ENCODE assay signal across 30 cellular contexts in the genomic region with DNA sequence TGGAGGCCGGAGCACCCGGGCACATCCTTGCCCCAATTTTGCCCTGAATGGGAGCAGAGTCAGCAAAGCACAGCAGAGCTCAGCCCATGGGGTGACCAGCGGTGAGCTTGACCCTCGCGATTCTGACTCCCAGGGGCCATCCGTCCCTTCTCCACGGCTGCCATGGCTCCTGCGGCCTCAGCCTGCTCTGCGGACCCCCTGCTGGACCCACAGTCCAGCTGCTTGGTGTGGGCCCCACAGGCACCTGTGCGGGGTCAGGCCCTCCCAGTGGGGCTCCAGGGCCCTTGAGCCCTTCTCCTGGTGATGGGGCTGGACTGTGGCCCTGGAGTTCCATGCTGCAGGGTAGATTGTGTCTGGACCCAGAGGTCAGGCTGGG.
"Had no signal": no experiment of that assay in that cellular context is flagged by ENCODE, and none has a peak within 500 bp of the region (broad histone marks: within the 10 kb centered on the region; RNA-seq: fewer than 3 reads in every experiment).

No MANE protein-coding gene starts in this region.

- H3K4me3 ChIP-seq: colonic mucosa, esophagus muscularis mucosa, gastroesophageal sphincter, heart left ventricle, hepatocyte, left lung, mucosa of descending colon, pancreas, smooth muscle cell, suprapubic skin, transverse colon, upper lobe of right lung, vagina had no signal

- ATAC-seq: foreskin keratinocyte; gastroesophageal sphincter; heart left ventricle; left cardiac atrium; left lung; mucosa of descending colon; natural killer cell treated with Interleukin-12 subunit alpha and Interleukin-12 subunit beta and Interleukin-15 and Interleukin-18, amount 100 ng/mL, for 72 hours; pancreas; sciatic nerve; stimulated activated naive CD8-positive, alpha-beta T cell treated with anti-CD3 and anti-CD28 coated beads, Interleukin-15, amount 100 ng/mL, for 72 hours; upper lobe of right lung had no signal

- H3K9me3 Mint-ChIP-seq: dendritic cell treated with granulocyte-macrophage colony-stimulating factor and Interleukin-4, amounts not matched to agents 40 ng/mL and 50 ng/mL, for 4 days; mesothelial cell of epicardium; naive B cell; natural killer cell treated with Interleukin-12 subunit alpha and Interleukin-12 subunit beta and Interleukin-15 and Interleukin-18, amount 100 ng/mL, for 72 hours; stimulated activated naive CD8-positive, alpha-beta T cell treated with anti-CD3 and anti-CD28 coated beads, Interleukin-15, amount 100 ng/mL, for 72 hours had no signal

- H3K4me3 Mint-ChIP-seq: dendritic cell treated with granulocyte-macrophage colony-stimulating factor and Interleukin-4, amounts not matched to agents 40 ng/mL and 50 ng/mL, for 4 days; mesothelial cell of epicardium; naive B cell; natural killer cell treated with Interleukin-12 subunit alpha and Interleukin-12 subunit beta and Interleukin-15 and Interleukin-18, amount 100 ng/mL, for 72 hours; stimulated activated naive CD8-positive, alpha-beta T cell treated with anti-CD3 and anti-CD28 coated beads, Interleukin-15, amount 100 ng/mL, for 72 hours had no signal

- H3K9me3 ChIP-seq: colonic mucosa, esophagus muscularis mucosa, gastroesophageal sphincter, heart left ventricle, left lung, mucosa of descending colon, pancreas, suprapubic skin, transverse colon, upper lobe of right lung, vagina had no signal

- H3K36me3 ChIP-seq: colonic mucosa, esophagus muscularis mucosa, gastroesophageal sphincter, heart left ventricle, left lung, pancreas, suprapubic skin, transverse colon, upper lobe of right lung, vagina had no signal

- DNase-seq: colonic mucosa; effector CD8-positive, alpha-beta T cell; foreskin keratinocyte; left cardiac atrium; mesenchymal stem cell; naive B cell; occipital lobe; pancreas; retina; stimulated activated CD4-positive, alpha-beta T cell treated with anti-CD3 and anti-CD28 coated beads, Interleukin-12 subunit alpha, Interleukin-12 subunit beta, amount 100 ng/mL, for 4 hours; stimulated activated CD4-positive, alpha-beta T cell treated with anti-CD3 and anti-CD28 coated beads, Interleukin-1b, Interleukin-23, amount 100 ng/mL, for 48 hours; stimulated activated CD4-positive, alpha-beta T cell treated with anti-CD3 and anti-CD28 coated beads, Interleukin-4, amount 100 ng/mL, for 1 hour; stimulated activated CD8-positive, alpha-beta memory T cell treated with anti-CD3 and anti-CD28 coated beads, Interleukin-4, amount 100 ng/mL, for 48 hours; stimulated activated naive CD4-positive, alpha-beta T cell; stimulated activated naive CD8-positive, alpha-beta T cell treated with anti-CD3 and anti-CD28 coated beads, Interleukin-15, amount 100 ng/mL, for 72 hours; transverse colon; upper lobe of right lung had no signal

- H3K27ac ChIP-seq: colonic mucosa, esophagus muscularis mucosa, foreskin keratinocyte, gastroesophageal sphincter, heart left ventricle, hepatocyte, left lung, pancreas, suprapubic skin, transverse colon, upper lobe of right lung, vagina had no signal

- H3K4me1 ChIP-seq: colonic mucosa, foreskin keratinocyte, pancreas, transverse colon, upper lobe of right lung had no signal

- H3K27me3 ChIP-seq: vagina had no signal

- H3K27ac Mint-ChIP-seq: dendritic cell treated with granulocyte-macrophage colony-stimulating factor and Interleukin-4, amounts not matched to agents 40 ng/mL and 50 ng/mL, for 4 days; mesothelial cell of epicardium; naive B cell; natural killer cell treated with Interleukin-12 subunit alpha and Interleukin-12 subunit beta and Interleukin-15 and Interleukin-18, amount 100 ng/mL, for 72 hours; stimulated activated naive CD8-positive, alpha-beta T cell treated with anti-CD3 and anti-CD28 coated beads, Interleukin-15, amount 100 ng/mL, for 72 hours had no signal

- H3K36me3 Mint-ChIP-seq: mesothelial cell of epicardium; naive B cell; natural killer cell treated with Interleukin-12 subunit alpha and Interleukin-12 subunit beta and Interleukin-15 and Interleukin-18, amount 100 ng/mL, for 72 hours had no signal
